In the genomic region with DNA sequence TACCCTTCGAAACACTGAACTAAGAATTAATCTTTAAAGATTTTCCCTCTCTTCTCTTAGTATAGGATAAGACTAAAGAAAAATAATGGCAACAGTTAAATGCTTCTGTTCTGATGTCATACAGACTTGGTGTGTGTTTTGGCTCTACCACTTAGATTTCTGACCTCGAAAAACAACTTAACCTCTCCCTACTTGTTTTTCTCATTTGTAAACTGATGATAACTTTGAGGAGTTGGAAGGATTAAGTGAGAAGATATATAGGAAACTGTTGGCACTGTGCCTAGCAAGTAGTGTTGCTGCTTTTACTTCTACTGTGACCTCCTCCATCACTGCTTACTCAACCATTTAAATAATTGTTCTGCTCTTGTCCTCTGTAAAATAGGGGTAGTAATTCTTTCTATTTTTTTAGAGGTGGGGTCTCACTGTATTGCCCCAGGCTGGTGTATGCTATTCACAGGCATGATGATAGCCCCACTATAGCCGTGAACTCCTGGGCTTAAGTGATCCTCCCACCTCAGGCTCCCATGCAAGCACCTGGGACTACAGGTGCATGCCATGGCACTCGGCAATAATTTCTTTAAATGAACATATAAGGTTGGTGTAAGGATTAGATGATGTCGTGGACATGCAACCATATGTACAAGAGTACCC, we compare ENCODE assay signal across 11 cellular contexts. TPM values are rescaled to one million over a fixed set of nuclear protein-coding genes. Genes with fewer than 3 reads are reported as not detected.
DNase-seq lines count a peak whose midpoint lies in the region; TF ChIP-seq lines count a peak whose summit lies in the region.
"Had no signal": no experiment of that assay in that cellular context is flagged by ENCODE, and none has a peak within 500 bp of the region (broad histone marks: within the 10 kb centered on the region; RNA-seq: fewer than 3 reads in every experiment).

No MANE protein-coding gene starts in this region.

- H3K9me3 ChIP-seq in hepatocyte (ENCODE audit: low read depth) (no peaks in the 10 kb centered on the region), tibial artery (no peaks in the 10 kb centered on the region), WERI-Rb-1 (ENCODE audit: severe bottlenecking) (no peaks in the 10 kb centered on the region)
- H3K9me3 ChIP-seq: esophagus squamous epithelium had no signal

- DNase-seq in HCEC 1CT = peak; percentile 52
- peak; percentile 78 for DNase-seq in astrocyte of the spinal cord (ENCODE audit: low read depth, low spot score)
- DNase-seq in hepatocyte (ENCODE audit: low spot score) = peak; percentile 30
- DNase-seq in tibial artery = no peak
- no peak for DNase-seq in pons (ENCODE audit: low spot score)
- DNase-seq in Ammon's horn (ENCODE audit: low spot score) = no peak
- no peak for DNase-seq in WERI-Rb-1
- DNase-seq: activated naive CD4-positive, alpha-beta T cell; cerebellar nuclear complex; esophagus squamous epithelium; SHP77 treated with DMSO at 0.1 percent for 48 hours had no signal

- WGBS in hepatocyte (ENCODE audit: low lambda C conversion rate, missing lambda C conversion rate) = 75% methylated on average over 5 of the region's 5 CpGs

- peaks cover 93% of the 10 kb centered on the region for H3K79me2 ChIP-seq in hepatocyte

- intact Hi-C loops in tibial artery (cut with DNase I; ENCODE audit: low total_unique reads) = no loop called here

- H3K4me1 ChIP-seq in hepatocyte (ENCODE audit: insufficient read depth) = peaks cover 6% of the 10 kb centered on the region
- peaks cover 0 to 83% (median 24%) of the 10 kb centered on the region in 4 donors for H3K4me1 ChIP-seq in tibial artery

- H3K36me3 ChIP-seq in hepatocyte (replicated peaks; ENCODE audit: insufficient read depth, low read depth) (no peaks in the 10 kb centered on the region), tibial artery (no peaks in the 10 kb centered on the region), WERI-Rb-1 (no peaks in the 10 kb centered on the region)

- no peak for TF ChIP-seq CTCF in astrocyte of the spinal cord (IDR thresholded peaks at IDR 0.05; ENCODE audit: low read depth, low read length)
- no peak for TF ChIP-seq CTCF in hepatocyte (IDR thresholded peaks at IDR 0.05; ENCODE audit: poor library complexity)
- no peak for TF ChIP-seq CTCF in tibial artery (IDR thresholded peaks at IDR 0.05)
- no peak for TF ChIP-seq CTCF in WERI-Rb-1 (IDR thresholded peaks at IDR 0.05; ENCODE audit: low read depth, low read length)

- H3K4me3 ChIP-seq in astrocyte of the spinal cord (ENCODE audit: low read depth, low read length) (no peak overlapping the region), hepatocyte (no peak overlapping the region), tibial artery (no peak overlapping the region), WERI-Rb-1 (ENCODE audit: low read depth, low read length) (no peak overlapping the region)
- H3K4me3 ChIP-seq: esophagus squamous epithelium had no signal

- no peak overlapping the region for H3K4me2 ChIP-seq in hepatocyte

- in situ Hi-C loops in astrocyte of the spinal cord (cut with HindIII; ENCODE audit: low sequenced_read_pairs) = no loop called here

- H3K27me3 ChIP-seq in hepatocyte = no peaks in the 10 kb centered on the region
- H3K27me3 ChIP-seq in tibial artery = no peaks in the 10 kb centered on the region
- no peaks in the 10 kb centered on the region for H3K27me3 ChIP-seq in WERI-Rb-1 (ENCODE audit: insufficient read depth, low read depth, severe bottlenecking)
- H3K27me3 ChIP-seq: esophagus squamous epithelium had no signal

- H2AFZ ChIP-seq in hepatocyte = no peak overlapping the region

- H3K27ac ChIP-seq in hepatocyte (no peak overlapping the region), tibial artery (peak overlapping the region; percentile 30), WERI-Rb-1 (no peak overlapping the region)
- H3K27ac ChIP-seq: esophagus squamous epithelium had no signal

- H4K20me1 ChIP-seq in hepatocyte (ENCODE audit: insufficient read depth, poor library complexity, severe bottlenecking) = peaks cover 11% of the 10 kb centered on the region

- H3K9me2 ChIP-seq in hepatocyte (replicated peaks; ENCODE audit: insufficient read depth) = no peaks in the 10 kb centered on the region

RNA-seq across cellular contexts. Expression of a gene that starts 22.4 kb away (rescaled TPM):
- total RNA-seq in hepatocyte = 38.1 and 39.4 TPM in 2 replicates
- polyA plus RNA-seq in hepatocyte = 11.6 and 15.6 TPM in 2 replicates

Comparison
In these comparisons a context has a peak if more than half of its experiments do, and no peak if none do; other contexts are left out.
1. DNase-seq: peak in HCEC 1CT (single experiment), astrocyte of the spinal cord (single experiment) and hepatocyte (single experiment); none in tibial artery (0 of 2), pons (single experiment), Ammon's horn (single experiment) and WERI-Rb-1 (single experiment).
2. H3K27ac ChIP-seq: peak in tibial artery (2 of 2); none in hepatocyte (single experiment) and WERI-Rb-1 (single experiment).